27 cellular contexts compared by ENCODE assay signal in the genomic region with DNA sequence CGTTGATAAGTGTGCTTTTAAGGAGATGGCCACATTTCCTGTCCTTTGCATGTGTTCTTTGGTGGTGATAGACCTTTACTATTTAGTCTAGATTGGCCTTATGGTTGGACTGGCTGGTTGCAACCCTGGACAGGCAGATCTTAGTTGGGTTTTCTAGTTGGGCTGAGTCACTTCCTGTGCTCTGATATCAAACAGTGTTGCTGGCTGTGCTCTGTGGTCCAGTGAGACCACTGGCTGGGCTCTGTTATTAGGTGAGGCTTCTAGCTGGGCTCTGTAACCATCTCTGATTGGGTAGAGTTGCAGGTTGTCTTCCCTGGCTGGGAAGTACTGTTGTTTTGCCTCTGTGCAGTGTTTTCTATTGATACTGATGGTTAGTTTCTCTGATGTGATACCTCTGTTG.
"Had no signal": no experiment of that assay in that cellular context is flagged by ENCODE, and none has a peak within 500 bp of the region (broad histone marks: within the 10 kb centered on the region; RNA-seq: fewer than 3 reads in every experiment).

No MANE protein-coding gene starts in this region.

- H3K27me3 ChIP-seq: esophagus squamous epithelium, neutrophil, pancreas, right lobe of liver, tibial nerve, vagina had no signal

- H3K4me3 Mint-ChIP-seq: effector memory CD8-positive, alpha-beta T cell; memory B cell; mesothelial cell of epicardium; naive B cell; natural killer cell treated with Interleukin-12 subunit alpha and Interleukin-12 subunit beta and Interleukin-15 and Interleukin-18, amount 100 ng/mL, for 72 hours; neural crest cell; stimulated activated naive B cell treated with anti-CD40 and anti-IgM and Interleukin-4, amounts not matched to agents 10 μg/mL and 1 μg/mL and 100 μg/mL, for 72 hours; stimulated activated naive CD8-positive, alpha-beta T cell treated with anti-CD3 and anti-CD28 coated beads, Interleukin-15, Interleukin-2, amounts not matched to agents 100 ng/mL and 50 ng/mL, for 24 hours had no signal

- H3K4me3 ChIP-seq: esophagus squamous epithelium, lung, mucosa of descending colon, pancreas, right lobe of liver, thoracic aorta, tibial nerve, vagina had no signal

- H3K9me3 ChIP-seq: pancreas, right lobe of liver, thoracic aorta, vagina had no signal

- H3K27ac Mint-ChIP-seq: effector memory CD8-positive, alpha-beta T cell; memory B cell; mesothelial cell of epicardium; naive B cell; natural killer cell treated with Interleukin-12 subunit alpha and Interleukin-12 subunit beta and Interleukin-15 and Interleukin-18, amount 100 ng/mL, for 72 hours; stimulated activated naive B cell treated with anti-CD40 and anti-IgM and Interleukin-4, amounts not matched to agents 10 μg/mL and 1 μg/mL and 100 μg/mL, for 72 hours; stimulated activated naive CD8-positive, alpha-beta T cell treated with anti-CD3 and anti-CD28 coated beads, Interleukin-15, Interleukin-2, amounts not matched to agents 100 ng/mL and 50 ng/mL, for 24 hours had no signal

- FAIRE-seq: endometrium, keratinocyte, pancreas, small intestine had no signal

- ATAC-seq: effector memory CD8-positive, alpha-beta T cell; left lobe of liver; mucosa of descending colon; natural killer cell treated with Interleukin-12 subunit alpha and Interleukin-12 subunit beta and Interleukin-15 and Interleukin-18, amount 100 ng/mL, for 72 hours; pancreas; right lobe of liver; stimulated activated naive B cell treated with anti-CD40 and anti-IgM and Interleukin-4, amounts not matched to agents 10 μg/mL and 1 μg/mL and 100 μg/mL, for 72 hours had no signal

- H3K4me1 ChIP-seq: esophagus squamous epithelium, pancreas, right lobe of liver, tibial nerve, vagina had no signal

- H3K27me3 Mint-ChIP-seq: effector memory CD8-positive, alpha-beta T cell; memory B cell; naive B cell; natural killer cell treated with Interleukin-12 subunit alpha and Interleukin-12 subunit beta and Interleukin-15 and Interleukin-18, amount 100 ng/mL, for 72 hours; stimulated activated naive B cell treated with anti-CD40 and anti-IgM and Interleukin-4, amounts not matched to agents 10 μg/mL and 1 μg/mL and 100 μg/mL, for 72 hours; stimulated activated naive CD8-positive, alpha-beta T cell treated with anti-CD3 and anti-CD28 coated beads, Interleukin-15, Interleukin-2, amounts not matched to agents 100 ng/mL and 50 ng/mL, for 24 hours had no signal

- DNase-seq: cortex of kidney; effector memory CD8-positive, alpha-beta T cell; erythroblast; esophagus squamous epithelium; foreskin melanocyte; head of caudate nucleus; mucosa of descending colon; naive B cell; pancreas; right lobe of liver; small intestine; stimulated activated CD4-positive, alpha-beta T cell treated with anti-CD3 and anti-CD28 coated beads, Interleukin-15, amount 100 ng/mL, for 24 hours; stimulated activated CD4-positive, alpha-beta T cell treated with anti-CD3 and anti-CD28 coated beads, Interleukin-2, amount 100 ng/mL, for 48 hours; stimulated activated naive B cell treated with anti-CD40 and anti-IgM and Interleukin-4, amounts not matched to agents 10 μg/mL and 1 μg/mL and 100 μg/mL, for 72 hours had no signal

- H3K36me3 Mint-ChIP-seq: memory B cell; mesothelial cell of epicardium; naive B cell; stimulated activated naive B cell treated with anti-CD40 and anti-IgM and Interleukin-4, amounts not matched to agents 10 μg/mL and 1 μg/mL and 100 μg/mL, for 72 hours had no signal

- H3K4me1 Mint-ChIP-seq: memory B cell; mesothelial cell of epicardium; naive B cell; neural crest cell; stimulated activated naive B cell treated with anti-CD40 and anti-IgM and Interleukin-4, amounts not matched to agents 10 μg/mL and 1 μg/mL and 100 μg/mL, for 72 hours had no signal

- H3K27ac ChIP-seq: esophagus squamous epithelium, neutrophil, pancreas, right lobe of liver, thoracic aorta, tibial nerve, vagina had no signal

- H3K36me3 ChIP-seq: esophagus squamous epithelium, neutrophil, pancreas, right lobe of liver, thoracic aorta, tibial nerve, vagina had no signal
